ENCODE assay signal across 24 cellular contexts in genomic region chr20:53513489-53514298, GRCh38.
DNase-seq lines count a peak whose midpoint lies in the region; ATAC-seq, FAIRE-seq and TF ChIP-seq lines count a peak whose summit lies in the region.
"Had no signal": no experiment of that assay in that cellular context is flagged by ENCODE, and none has a peak within 500 bp of the region (broad histone marks: within the 10 kb centered on the region; RNA-seq: fewer than 3 reads in every experiment).

No MANE protein-coding gene starts in this region.

- H2AK5ac ChIP-seq in neuronal stem cell (ENCODE audit: low read depth, low read length): no peak overlapping the region

- POLR2A ChIA-PET in Caco-2 (lab: Charles Lee): interaction anchor here (0.9 to 1.6 kb wide), 6 partner anchors 17 to 353 kb away, joined by 3 to 7 read pairs (median 4); partner anchors contain the start of gene ZNF217

- H4K91ac ChIP-seq in neuronal stem cell (ENCODE audit: low read depth, low read length, poor library complexity): no peak overlapping the region

- peak overlapping the region; percentile 8 for H2BK12ac ChIP-seq in neuronal stem cell (ENCODE audit: low read length)

- no peak overlapping the region for H4K8ac ChIP-seq in neuronal stem cell (ENCODE audit: low read depth, low read length)

- TF ChIP-seq CTCF in Caco-2 (IDR thresholded peaks at IDR 0.05; ENCODE audit: insufficient read depth in 1 of 2, low read depth in 1 of 2, low read length in 1 of 2, severe bottlenecking in 1 of 2, unreplicated experiment in 1 of 2) (no peak), D721Med (IDR thresholded peaks at IDR 0.05; ENCODE audit: insufficient read depth, missing control alignments) (no peak), uterus (IDR thresholded peaks at IDR 0.05) (no peak)

- H3K18ac ChIP-seq in neuronal stem cell (ENCODE audit: low read length): peak overlapping the region; percentile 46

- H3K27me3 ChIP-seq in Caco-2 (replicated peaks; ENCODE audit: control insufficient read depth, insufficient read depth, low read length) (no peaks in the 10 kb centered on the region), neuronal stem cell (ENCODE audit: control insufficient read depth in 3 of 3, insufficient read depth in 3 of 3, low read depth in 1 of 3, low read length in 3 of 3) (no peaks in the 10 kb centered on the region), uterus (no peaks in the 10 kb centered on the region)

- H3K79me1 ChIP-seq in neuronal stem cell (ENCODE audit: low read depth, low read length): peaks cover 4% of the 10 kb centered on the region

- TF ChIP-seq POLR2A in uterus (IDR thresholded peaks at IDR 0.05): no peak

- H3K9me3 ChIP-seq in Caco-2 (no peaks in the 10 kb centered on the region), neuronal stem cell (replicated peaks in 1 of 2; ENCODE audit: control insufficient read depth in 2 of 2, insufficient read depth in 1 of 2, low read depth in 1 of 2, low read length in 2 of 2) (peaks cover 0 to 7% of the 10 kb centered on the region in 2 donors), uterus (no peaks in the 10 kb centered on the region)
- H3K9me3 ChIP-seq: thoracic aorta had no signal

- no peak overlapping the region for H2BK15ac ChIP-seq in neuronal stem cell (ENCODE audit: low read length)

- CTCF ChIA-PET in Caco-2 (lab: Charles Lee): interaction anchor here (0.7 to 3.0 kb wide), 6 partner anchors 17 to 1201 kb away, joined by 3 to 23 read pairs (median 3); no protein-coding TSS in a partner anchor

- no TSS peak for BruUV-seq in Caco-2 (replicated peaks; lab: Mats Ljungman, UMichigan)

- no peak overlapping the region for H3K14ac ChIP-seq in neuronal stem cell (ENCODE audit: low read length)

- peaks cover 50% of the 10 kb centered on the region for H3K4me1 Mint-ChIP-seq in Caco-2 (ENCODE audit: low read depth, unreplicated experiment)
- H3K4me1 Mint-ChIP-seq: naive B cell; stimulated activated naive B cell treated with anti-CD40 and anti-IgM and Interleukin-4, amounts not matched to agents 10 μg/mL and 1 μg/mL and 100 μg/mL, for 72 hours had no signal

- peak overlapping the region; percentile 24; the same call in 1 of the 2 replicates for H3K4me3 ChIP-seq in Caco-2 (ENCODE audit: low read depth, low read length)
- H3K4me3 ChIP-seq in neuronal stem cell (ENCODE audit: low read length in 2 of 2): no peak overlapping the region
- no peak overlapping the region for H3K4me3 ChIP-seq in uterus
- H3K4me3 ChIP-seq: thoracic aorta had no signal

- ATAC-seq in activated CD4-positive, CD25-positive, alpha-beta regulatory T cell treated with anti-CD3 and anti-CD28 coated beads, Interleukin-2, amount 50 U/mL, for 24 hours: no peak
- ATAC-seq: stimulated activated naive B cell treated with anti-CD40 and anti-IgM and Interleukin-4, amounts not matched to agents 10 μg/mL and 1 μg/mL and 100 μg/mL, for 72 hours had no signal

- H2AFZ ChIP-seq in neuronal stem cell (ENCODE audit: low read length): peak overlapping the region; percentile 84
- H2AFZ ChIP-seq: parathyroid adenoma had no signal

- H3K27me3 Mint-ChIP-seq in Caco-2 (ENCODE audit: insufficient read depth, unreplicated experiment): no peaks in the 10 kb centered on the region
- H3K27me3 Mint-ChIP-seq: CD4-positive, alpha-beta T cell had no signal

- intact Hi-C loops in Caco-2 (cut with micrococcal nuclease; ENCODE audit: unreplicated experiment) (loop anchor here (1.0 to 10.0 kb wide), 3 partner anchors 34 to 251 kb away; no protein-coding TSS in a partner anchor), uterus (cut with DNase I; ENCODE audit: low total_unique reads) (no loop called here)

- peaks cover 47% of the 10 kb centered on the region for H3K4me1 ChIP-seq in Caco-2
- H3K4me1 ChIP-seq in neuronal stem cell (ENCODE audit: control insufficient read depth in 2 of 2, insufficient read depth in 1 of 2, low read depth in 1 of 2, low read length in 2 of 2): peaks cover 0 to 5% of the 10 kb centered on the region in 2 donors
- no peaks in the 10 kb centered on the region for H3K4me1 ChIP-seq in uterus
- H3K4me1 ChIP-seq: parathyroid adenoma had no signal

- peak overlapping the region; percentile 69 for H3K27ac ChIP-seq in caudate nucleus (ENCODE audit: low read depth, low read length)
- H3K27ac ChIP-seq in neuronal stem cell (replicated peaks; ENCODE audit: low read length): no peak overlapping the region
- no peak overlapping the region for H3K27ac ChIP-seq in uterus
- H3K27ac ChIP-seq: parathyroid adenoma, thoracic aorta had no signal

- no peak overlapping the region for H3K23ac ChIP-seq in neuronal stem cell (ENCODE audit: low read depth, low read length, poor library complexity)

- H2BK5ac ChIP-seq in neuronal stem cell (ENCODE audit: low read length): peak overlapping the region; percentile 14

- no peak overlapping the region for H3K4me2 ChIP-seq in neuronal stem cell (ENCODE audit: insufficient read depth, low read length, poor library complexity, severe bottlenecking)

- H2BK120ac ChIP-seq in neuronal stem cell (ENCODE audit: low read depth, low read length): no peak overlapping the region

- no peak overlapping the region for H3K4ac ChIP-seq in neuronal stem cell (ENCODE audit: low read length)

- DNase-seq in Caco-2: peak; percentile 97 to 98
- DNase-seq in NCI-H146 treated with DMSO at 0.1 percent for 48 hours (lab: John Stamatoyannopoulos, UW; ENCODE audit: unreplicated experiment): peak; percentile 59
- DNase-seq in caudate nucleus (lab: John Stamatoyannopoulos, UW): peak in 49 of 61 donors; percentile 2 to 89 (median 49)
- DNase-seq in neuronal stem cell (ENCODE audit: low spot score): no peak
- no peak for DNase-seq in D721Med (ENCODE audit: insufficient read length, low spot score)
- DNase-seq in uterus: no peak
- DNase-seq in NCI-H1694 treated with DMSO at 0.1 percent for 48 hours (lab: John Stamatoyannopoulos, UW): no peak
- DNase-seq: activated CD4-positive, alpha-beta T cell treated with anti-CD3 and anti-CD28 coated beads, Interleukin-2, amount 50 U/mL, for 48 hours; activated gamma-delta T cell treated with Interleukin-2 at 50 U/mL for 16 hours; amniotic stem cell; CD4-positive, alpha-beta T cell; DMS79; Kasumi-1; kidney; naive B cell; NCI-H1092; NCI-H524 treated with DMSO at 0.1 percent for 48 hours; Right ventricle myocardium superior; stimulated activated naive B cell treated with anti-CD40 and anti-IgM and Interleukin-4, amounts not matched to agents 10 μg/mL and 1 μg/mL and 100 μg/mL, for 72 hours had no signal

- H3K36me3 Mint-ChIP-seq in Caco-2 (ENCODE audit: insufficient read depth, unreplicated experiment): peaks cover 20% of the 10 kb centered on the region
- H3K36me3 Mint-ChIP-seq: naive B cell; stimulated activated naive B cell treated with anti-CD40 and anti-IgM and Interleukin-4, amounts not matched to agents 10 μg/mL and 1 μg/mL and 100 μg/mL, for 72 hours had no signal

- H3K4me3 Mint-ChIP-seq in Caco-2 (ENCODE audit: unreplicated experiment): peak overlapping the region; percentile 61
- H3K4me3 Mint-ChIP-seq: CD4-positive, alpha-beta T cell; naive B cell; stimulated activated naive B cell treated with anti-CD40 and anti-IgM and Interleukin-4, amounts not matched to agents 10 μg/mL and 1 μg/mL and 100 μg/mL, for 72 hours; T-helper 1 cell treated with Interleukin-12 subunit alpha and Interleukin-12 subunit beta and Interleukin-4 antibody, amounts not matched to agents 30 μg/mL and 1 μg/mL, for 36 hours had no signal

- no peaks in the 10 kb centered on the region for H3K36me3 ChIP-seq in Caco-2 (ENCODE audit: control insufficient read depth, insufficient read depth, low read length)
- no peaks in the 10 kb centered on the region for H3K36me3 ChIP-seq in neuronal stem cell (replicated peaks in 1 of 2; ENCODE audit: control insufficient read depth in 2 of 2, insufficient read depth in 2 of 2, low read length in 2 of 2)
- no peaks in the 10 kb centered on the region for H3K36me3 ChIP-seq in uterus
- H3K36me3 ChIP-seq: thoracic aorta had no signal

- WGBS in neuronal stem cell (ENCODE audit: extremely low coverage in 2 of 2, insufficient read length in 2 of 2, insufficient replicate concordance in 1 of 2), 2 donors: no CpG with 5 or more reads among the region's 18 CpGs

- H3K27ac Mint-ChIP-seq in Caco-2 (ENCODE audit: unreplicated experiment): peak overlapping the region; percentile 96
- H3K27ac Mint-ChIP-seq: CD4-positive, alpha-beta T cell; stimulated activated naive B cell treated with anti-CD40 and anti-IgM and Interleukin-4, amounts not matched to agents 10 μg/mL and 1 μg/mL and 100 μg/mL, for 72 hours; T-helper 1 cell treated with Interleukin-12 subunit alpha and Interleukin-12 subunit beta and Interleukin-4 antibody, amounts not matched to agents 30 μg/mL and 1 μg/mL, for 36 hours had no signal

- no peak overlapping the region for H3K9ac ChIP-seq in neuronal stem cell (ENCODE audit: low read depth, low read length, poor library complexity)
- H3K9ac ChIP-seq: parathyroid adenoma had no signal

- H3K9me3 Mint-ChIP-seq in Caco-2 (ENCODE audit: unreplicated experiment): peaks cover 10% of the 10 kb centered on the region
- H3K9me3 Mint-ChIP-seq: CD4-positive, alpha-beta T cell; T-helper 1 cell treated with Interleukin-12 subunit alpha and Interleukin-12 subunit beta and Interleukin-4 antibody, amounts not matched to agents 30 μg/mL and 1 μg/mL, for 36 hours had no signal

- no peak for FAIRE-seq in D721Med (lab: Jason Lieb, UNC)
- FAIRE-seq: GM12891, kidney had no signal

Comparison
In these comparisons a context has a peak if more than half of its experiments do, and no peak if none do; other contexts are left out.
1. DNase-seq: peak in Caco-2 (2 of 2), NCI-H146 treated with DMSO at 0.1 percent for 48 hours (single experiment) and caudate nucleus (49 of 61); none in neuronal stem cell (single experiment), D721Med (single experiment), uterus (0 of 2) and NCI-H1694 treated with DMSO at 0.1 percent for 48 hours (single experiment).